Comparison of ENCODE assay signal across 19 cellular contexts in genomic region chr3:128572013-128572412, GRCh38.
"Had no signal": no experiment of that assay in that cellular context is flagged by ENCODE, and none has a peak within 500 bp of the region (broad histone marks: within the 10 kb centered on the region; RNA-seq: fewer than 3 reads in every experiment).

No MANE protein-coding gene starts in this region.

- H2AFZ ChIP-seq: PC-9 had no signal

- H3K27ac ChIP-seq: HL-60, KMS-11, PC-9, SJSA1, SK-N-MC had no signal

- H3K4me3 ChIP-seq: K562, PC-9, SJSA1, SK-N-MC had no signal

- H3K36me3 ChIP-seq: SJSA1 had no signal

- DNase-seq: NCI-H1092 treated with DMSO at 0.1 percent for 48 hours, NCI-H1436, NCI-H187, NCI-H2029, NCI-H2081 treated with DMSO at 0.1 percent for 48 hours, NCI-H2171, NCI-H345, NCI-H446 treated with DMSO at 0.1 percent for 48 hours, NCI-H526 treated with DMSO at 0.1 percent for 48 hours, NCI-H748 treated with DMSO at 0.1 percent for 48 hours, Right ventricle myocardium superior, SIG-M5 had no signal

- H3K36me3 Mint-ChIP-seq: IgD-negative memory B cell had no signal

- H3K27me3 ChIP-seq: SJSA1 had no signal

- H3K4me3 Mint-ChIP-seq: IgD-negative memory B cell had no signal

- H3K4me2 ChIP-seq: KMS-11, PC-9 had no signal

- H3K27ac Mint-ChIP-seq: IgD-negative memory B cell had no signal

- H3K9me3 Mint-ChIP-seq: IgD-negative memory B cell had no signal

- H3K9ac ChIP-seq: KMS-11 had no signal

- H3K9me3 ChIP-seq: SJSA1 had no signal
